8 cellular contexts compared by ENCODE assay signal in genomic region chr20:19688031-19688806, GRCh38.
A peak's percentile ranks its signal among the peaks of the same experiment; 100 is the strongest.
DNase-seq lines count a peak whose midpoint lies in the region; ATAC-seq and TF ChIP-seq lines count a peak whose summit lies in the region.

No MANE protein-coding gene starts in this region.

- H3K4me3 ChIP-seq in transverse colon: no peak overlapping the region

- no peak for TF ChIP-seq EP300 in transverse colon (IDR thresholded peaks at IDR 0.05; ENCODE audit: low read depth)

- H3K27ac ChIP-seq in transverse colon: no peak overlapping the region

- no peaks in the 10 kb centered on the region for H3K36me3 ChIP-seq in transverse colon

- H3K27me3 ChIP-seq in transverse colon: no peaks in the 10 kb centered on the region

- TF ChIP-seq CTCF in transverse colon (IDR thresholded peaks at IDR 0.05): peak; percentile 53 to 72 (median 59)

- no peaks in the 10 kb centered on the region for H3K9me3 ChIP-seq in transverse colon

- in situ Hi-C loops in transverse colon (cut with MboI; ENCODE audit: low pct_ligation_motif_present in 1 of 4, low pct_unique_long_range_greater_than_20kb in 1 of 4, low sequenced_read_pairs in 3 of 4): loop anchor here in 2 of 4 donors (10.0 to 25.0 kb wide), 2 partner anchors 99 to 317 kb away; no protein-coding TSS in a partner anchor

- no peak for TF ChIP-seq POLR2A in transverse colon (IDR thresholded peaks at IDR 0.05)

- DNase-seq in GM04504 (ENCODE audit: low read depth) (peak; percentile 78), NCI-H1694 treated with DMSO at 0.1 percent for 48 hours (lab: John Stamatoyannopoulos, UW) (peak; percentile 68), cerebellar cortex (ENCODE audit: low spot score) (peak; percentile 16), kidney glomerular epithelial cell (lab: John Stamatoyannopoulos, UW) (peak; percentile 81), transverse colon (peak; percentile 78), T-helper 9 cell (no peak)

- peaks cover 0 to 10% (median 0%) of the 10 kb centered on the region in 4 donors for H3K4me1 ChIP-seq in transverse colon

- ATAC-seq in GM19455 (IDR thresholded peaks at IDR 0.05; ENCODE audit: unreplicated experiment): no peak
- ATAC-seq in HG02973 (IDR thresholded peaks at IDR 0.05; ENCODE audit: unreplicated experiment): no peak

- intact Hi-C loops in transverse colon (cut with DNase I; ENCODE audit: low total_unique reads): no loop called here

- WGBS in transverse colon (ENCODE audit: low coverage in 1 of 2), 2 donors: 75% methylated on average over 13 of the region's 13 CpGs; no CpG with 5 or more reads in 1 of the 2 donors
